ENCODE assay signal across 36 cellular contexts in the genomic region with DNA sequence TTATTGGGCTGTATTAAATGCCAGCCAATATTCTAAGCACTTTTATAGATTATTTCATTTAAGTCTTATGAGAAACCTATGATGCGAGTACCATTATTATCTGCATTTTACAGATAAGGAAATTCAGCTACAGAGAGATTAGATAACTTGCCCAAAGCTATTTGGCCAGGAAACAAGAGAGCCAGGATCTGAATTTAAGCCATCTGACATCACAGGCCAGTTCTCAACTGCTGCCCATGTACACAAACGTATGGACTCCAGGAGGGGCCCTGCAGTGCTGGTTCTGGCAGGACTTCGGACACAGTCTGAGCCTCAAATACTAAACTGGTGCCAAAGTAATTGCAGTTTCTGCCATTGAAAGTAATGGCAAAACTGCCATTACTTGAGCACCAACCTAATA. TPM values are rescaled to one million over a fixed set of nuclear protein-coding genes. Genes with fewer than 3 reads are reported as not detected.
DNase-seq lines count a peak whose midpoint lies in the region; ATAC-seq, FAIRE-seq and TF ChIP-seq lines count a peak whose summit lies in the region.
"Had no signal": no experiment of that assay in that cellular context is flagged by ENCODE, and none has a peak within 500 bp of the region (broad histone marks: within the 10 kb centered on the region; RNA-seq: fewer than 3 reads in every experiment).

No MANE protein-coding gene starts in this region.

- H3K4me2 ChIP-seq in smooth muscle cell: peak overlapping the region; percentile 1
- H3K4me2 ChIP-seq: BLaER1 treated with 17β-estradiol and CSF1 and Interleukin-3, amounts not matched to agents 10 nM and 100 nM had no signal

- peaks cover 5% of the 10 kb centered on the region for H3K9me3 Mint-ChIP-seq in Calu3 (ENCODE audit: low read depth, unreplicated experiment)
- H3K9me3 Mint-ChIP-seq in activated CD8-positive, alpha-beta T cell treated with anti-CD3 and anti-CD28 coated beads, Interleukin-2, amount 10 ng/mL, durations not matched to agents 7 days and 5 days (ENCODE audit: insufficient read depth): no peaks in the 10 kb centered on the region
- H3K9me3 Mint-ChIP-seq: activated CD4-positive, alpha-beta T cell treated with anti-CD3 and anti-CD28 coated beads, Interleukin-2, amount 10 ng/mL, durations not matched to agents 24 days and 14 days; activated T-cell treated with anti-CD3 and anti-CD28 coated beads, Interleukin-2, amount 50 U/mL, for 24 hours; effector memory CD8-positive, alpha-beta T cell; immature natural killer cell; memory B cell had no signal

- WGBS in smooth muscle cell (ENCODE audit: low lambda C conversion rate): 33% methylated on average over 3 of the region's 3 CpGs

- POLR2A ChIA-PET in activated CD8-positive, alpha-beta T cell treated with anti-CD3 and anti-CD28 coated beads, Interleukin-2, amount 10 ng/mL, durations not matched to agents 7 days and 5 days (lab: Charles Lee): interaction anchor here (0.6 kb wide), 1 partner anchor 549 kb away, joined by 3 read pairs; no protein-coding TSS in a partner anchor

- H3K4me3 Mint-ChIP-seq in Calu3 (ENCODE audit: low read depth, unreplicated experiment): no peak overlapping the region
- no peak overlapping the region for H3K4me3 Mint-ChIP-seq in activated CD8-positive, alpha-beta T cell treated with anti-CD3 and anti-CD28 coated beads, Interleukin-2, amount 10 ng/mL, durations not matched to agents 7 days and 5 days
- H3K4me3 Mint-ChIP-seq: activated CD4-positive, alpha-beta T cell treated with anti-CD3 and anti-CD28 coated beads, Interleukin-2, amount 10 ng/mL, durations not matched to agents 24 days and 14 days; activated T-cell treated with anti-CD3 and anti-CD28 coated beads, Interleukin-2, amount 50 U/mL, for 24 hours; brain; effector memory CD8-positive, alpha-beta T cell; immature natural killer cell; memory B cell had no signal

- H3K27me3 Mint-ChIP-seq in Calu3 (ENCODE audit: unreplicated experiment): peaks cover 12% of the 10 kb centered on the region
- H3K27me3 Mint-ChIP-seq in activated CD8-positive, alpha-beta T cell treated with anti-CD3 and anti-CD28 coated beads, Interleukin-2, amount 10 ng/mL, durations not matched to agents 7 days and 5 days (ENCODE audit: low read depth): no peaks in the 10 kb centered on the region
- H3K27me3 Mint-ChIP-seq: activated CD4-positive, alpha-beta T cell treated with anti-CD3 and anti-CD28 coated beads, Interleukin-2, amount 10 ng/mL, durations not matched to agents 24 days and 14 days; activated T-cell treated with anti-CD3 and anti-CD28 coated beads, Interleukin-2, amount 50 U/mL, for 24 hours; effector memory CD8-positive, alpha-beta T cell; memory B cell had no signal

- no peaks in the 10 kb centered on the region for H3K9me3 ChIP-seq in smooth muscle cell (replicated peaks; ENCODE audit: low read depth)
- H3K9me3 ChIP-seq: esophagus muscularis mucosa, gastrocnemius medialis, transverse colon had no signal

- no peak overlapping the region for H3K27ac Mint-ChIP-seq in Calu3 (ENCODE audit: unreplicated experiment)
- H3K27ac Mint-ChIP-seq in activated CD8-positive, alpha-beta T cell treated with anti-CD3 and anti-CD28 coated beads, Interleukin-2, amount 10 ng/mL, durations not matched to agents 7 days and 5 days: no peak overlapping the region
- H3K27ac Mint-ChIP-seq: activated CD4-positive, alpha-beta T cell treated with anti-CD3 and anti-CD28 coated beads, Interleukin-2, amount 10 ng/mL, durations not matched to agents 24 days and 14 days; activated T-cell treated with anti-CD3 and anti-CD28 coated beads, Interleukin-2, amount 50 U/mL, for 24 hours; brain; effector memory CD8-positive, alpha-beta T cell; immature natural killer cell; memory B cell had no signal

- peak overlapping the region; percentile 15; the same call in 1 of the 2 replicates for H3K27ac ChIP-seq in VCaP
- no peak overlapping the region for H3K27ac ChIP-seq in smooth muscle cell (ENCODE audit: low read depth)
- H3K27ac ChIP-seq: BLaER1 treated with 17β-estradiol and CSF1 and Interleukin-3, amounts not matched to agents 10 nM and 100 nM; esophagus muscularis mucosa; gastrocnemius medialis; RWPE1; SK-N-MC; skin epidermis; transverse colon had no signal

- no peaks in the 10 kb centered on the region for H3K27me3 ChIP-seq in smooth muscle cell (ENCODE audit: low read depth)
- H3K27me3 ChIP-seq: BLaER1 treated with 17β-estradiol and CSF1 and Interleukin-3, amounts not matched to agents 10 nM and 100 nM; esophagus muscularis mucosa; gastrocnemius medialis; transverse colon had no signal

- no peak for FAIRE-seq in GM19239 (lab: Jason Lieb, UNC)
- FAIRE-seq: colon, GM18507 had no signal

- TF ChIP-seq CTCF in LNCaP clone FGC (IDR thresholded peaks at IDR 0.05; ENCODE audit: control insufficient read depth, extremely low read depth, insufficient read depth) (no peak), VCaP (conservative IDR thresholded peaks at IDR 0.05) (no peak), fibroblast of the aortic adventitia (IDR thresholded peaks at IDR 0.05; ENCODE audit: insufficient read depth, low read length) (no peak), smooth muscle cell (IDR thresholded peaks at IDR 0.05; ENCODE audit: borderline replicate concordance, insufficient read depth, poor library complexity, severe bottlenecking) (no peak), Calu3 (IDR thresholded peaks at IDR 0.05; ENCODE audit: unreplicated experiment) (no peak)

- no peaks in the 10 kb centered on the region for H3F3A ChIP-seq in smooth muscle cell (ENCODE audit: low read depth)

- no peaks in the 10 kb centered on the region for H3K36me3 Mint-ChIP-seq in Calu3 (ENCODE audit: insufficient read depth, unreplicated experiment)
- peaks cover 11% of the 10 kb centered on the region for H3K36me3 Mint-ChIP-seq in activated CD8-positive, alpha-beta T cell treated with anti-CD3 and anti-CD28 coated beads, Interleukin-2, amount 10 ng/mL, durations not matched to agents 7 days and 5 days (ENCODE audit: low read depth)

- H3K79me2 ChIP-seq in smooth muscle cell (ENCODE audit: low read depth): no peaks in the 10 kb centered on the region

- H3K4me1 ChIP-seq in smooth muscle cell (ENCODE audit: low read depth): no peaks in the 10 kb centered on the region
- H3K4me1 ChIP-seq: gastrocnemius medialis had no signal

- peak; percentile 81 for DNase-seq in LNCaP clone FGC (ENCODE audit: low read depth)
- peak; percentile 72 for DNase-seq in fibroblast of the aortic adventitia (ENCODE audit: low read depth)
- no peak for DNase-seq in smooth muscle cell (lab: John Stamatoyannopoulos, UW; ENCODE audit: unreplicated experiment)
- no peak for DNase-seq in Calu3
- no peak for DNase-seq in GM19239 (ENCODE audit: insufficient read length, low spot score)
- DNase-seq in activated CD8-positive, alpha-beta T cell treated with anti-CD3 and anti-CD28 coated beads, Interleukin-2, amount 10 ng/mL, durations not matched to agents 7 days and 5 days: no peak
- DNase-seq: activated CD4-positive, alpha-beta T cell treated with anti-CD3 and anti-CD28 coated beads, Interleukin-2, amount 10 ng/mL, durations not matched to agents 24 days and 14 days; activated gamma-delta T cell treated with Interleukin-2 at 50 U/mL for 16 hours; activated T-cell treated with anti-CD3 and anti-CD28 coated beads, Interleukin-2, amount 50 U/mL, for 24 hours; COR-L47; DND-41; effector memory CD8-positive, alpha-beta T cell; gastrocnemius medialis; HCEC 1CT; hippocampal formation; immature natural killer cell; KG1; MV-4-11; NCI-H1436 treated with DMSO at 0.1 percent for 48 hours; NCI-H2107; NCI-H446 treated with DMSO at 0.1 percent for 48 hours; NCI-H82; nucleus accumbens; stimulated activated CD4-positive, alpha-beta T cell treated with anti-CD3 and anti-CD28 coated beads, Interleukin-2, amount 100 ng/mL, for 24 hours; transverse colon had no signal

- H2AFZ ChIP-seq in smooth muscle cell (ENCODE audit: low read depth): no peak overlapping the region

- no TSS peak for BruUV-seq in Calu3 (replicated peaks; lab: Mats Ljungman, UMichigan)

- H3K9ac ChIP-seq in smooth muscle cell (ENCODE audit: low read depth): no peak overlapping the region
- H3K9ac ChIP-seq: BLaER1 treated with 17β-estradiol and CSF1 and Interleukin-3, amounts not matched to agents 10 nM and 100 nM had no signal

- H3K36me3 ChIP-seq in smooth muscle cell (ENCODE audit: low read depth): no peaks in the 10 kb centered on the region
- H3K36me3 ChIP-seq: esophagus muscularis mucosa, gastrocnemius medialis, transverse colon had no signal

- intact Hi-C loops in Calu3 (cut with micrococcal nuclease; ENCODE audit: unreplicated experiment): no loop called here

- no peak overlapping the region for H3K4me3 ChIP-seq in LNCaP clone FGC (ENCODE audit: low read depth, low read length)
- no peak overlapping the region for H3K4me3 ChIP-seq in fibroblast of the aortic adventitia (ENCODE audit: low read depth, low read length)
- H3K4me3 ChIP-seq in smooth muscle cell: no peak overlapping the region
- H3K4me3 ChIP-seq: BLaER1 treated with 17β-estradiol and CSF1 and Interleukin-3, amounts not matched to agents 10 nM and 100 nM; esophagus muscularis mucosa; gastrocnemius medialis; SK-N-MC; skin epidermis; transverse colon had no signal

- H4K20me1 ChIP-seq in smooth muscle cell (ENCODE audit: low read depth): no peaks in the 10 kb centered on the region

- ATAC-seq in activated CD8-positive, alpha-beta T cell treated with anti-CD3 and anti-CD28 coated beads, Interleukin-2, amount 10 ng/mL, durations not matched to agents 7 days and 5 days: no peak
- ATAC-seq: effector memory CD8-positive, alpha-beta T cell; gastrocnemius medialis had no signal

- CTCF ChIA-PET in Calu3 (lab: Charles Lee): interaction anchor here (0.7 kb wide), 1 partner anchor 11 kb away, joined by 3 read pairs; no protein-coding TSS in a partner anchor
- CTCF ChIA-PET in activated CD8-positive, alpha-beta T cell treated with anti-CD3 and anti-CD28 coated beads, Interleukin-2, amount 10 ng/mL, durations not matched to agents 7 days and 5 days (lab: Charles Lee): no interaction called here

- no peaks in the 10 kb centered on the region for H3K4me1 Mint-ChIP-seq in Calu3 (ENCODE audit: low read depth, unreplicated experiment)
- H3K4me1 Mint-ChIP-seq in activated CD8-positive, alpha-beta T cell treated with anti-CD3 and anti-CD28 coated beads, Interleukin-2, amount 10 ng/mL, durations not matched to agents 7 days and 5 days (ENCODE audit: low read depth): peaks cover 20% of the 10 kb centered on the region
- H3K4me1 Mint-ChIP-seq: activated CD4-positive, alpha-beta T cell treated with anti-CD3 and anti-CD28 coated beads, Interleukin-2, amount 10 ng/mL, durations not matched to agents 24 days and 14 days had no signal

RNA-seq across cellular contexts. Expression of a gene that starts 40.2 kb away (rescaled TPM):
- 3.6 and 11.1 TPM in 2 replicates for total RNA-seq in fibroblast of the aortic adventitia (ENCODE audit: low replicate concordance)
- 20.9 and 35.2 TPM in 2 replicates for total RNA-seq in smooth muscle cell
- polyA plus RNA-seq in smooth muscle cell: 17.2 and 17.7 TPM in 2 replicates
- total RNA-seq in Calu3 (2022): not detected in 2 replicates
- total RNA-seq in activated CD8-positive, alpha-beta T cell treated with anti-CD3 and anti-CD28 coated beads, Interleukin-2, amount 10 ng/mL, durations not matched to agents 7 days and 5 days: 10 to 100 TPM; 12.7 to 13.5 TPM
- total RNA-seq: HT-29 had no signal

Comparison
In these comparisons a context has a peak if more than half of its experiments do, and no peak if none do; other contexts are left out.
1. DNase-seq: peak in LNCaP clone FGC (single experiment) and fibroblast of the aortic adventitia (single experiment); none in smooth muscle cell (single experiment), Calu3 (single experiment), GM19239 (single experiment) and activated CD8-positive, alpha-beta T cell treated with anti-CD3 and anti-CD28 coated beads, Interleukin-2, amount 10 ng/mL, durations not matched to agents 7 days and 5 days (single experiment).